8 cellular contexts compared by ENCODE assay signal in genomic region chrX:136911253-136912045, GRCh38. TPM values are rescaled to one million over a fixed set of nuclear protein-coding genes. Genes with fewer than 3 reads are reported as not detected.
A peak's percentile ranks its signal among the peaks of the same experiment; 100 is the strongest.
DNase-seq lines count a peak whose midpoint lies in the region; ATAC-seq and TF ChIP-seq lines count a peak whose summit lies in the region.
"Not testable (repeated sequence)": the region's sequence is repeated elsewhere in the genome, so short reads cannot be mapped to it uniquely, and the experiment has no call there.

No MANE protein-coding gene starts in this region.

- BruUV-seq in Panc1 (replicated peaks; lab: Mats Ljungman, UMichigan), result not testable (repeated sequence)

- H3K27me3 Mint-ChIP-seq in CD4-positive, alpha-beta T cell; HFFc6 (ENCODE audit: insufficient read depth); activated CD4-positive, alpha-beta memory T cell treated with anti-CD3 and anti-CD28 coated beads, Interleukin-2, amount 10 ng/mL, durations not matched to agents 7 days and 5 days; activated naive CD8-positive, alpha-beta T cell treated with anti-CD3 and anti-CD28 coated beads, Interleukin-2, amount 10 ng/mL, durations not matched to agents 7 days and 5 days; natural killer cell (ENCODE audit: low read depth in 2 of 2); stimulated activated naive CD8-positive, alpha-beta T cell treated with anti-CD3 and anti-CD28 coated beads, Interleukin-15, amount 100 ng/mL, for 72 hours: not testable (repeated sequence)

- not testable (repeated sequence) for H3K27ac ChIP-seq in CD4-positive, alpha-beta T cell (ENCODE audit: low read depth, low read length)
- H3K27ac ChIP-seq in Panc1 (ENCODE audit: low read length), result peak overlapping the region; percentile 91

- H3K4me1 Mint-ChIP-seq in CD4-positive, alpha-beta T cell (ENCODE audit: low read depth), result peaks cover 11% of the 10 kb centered on the region
- H3K4me1 Mint-ChIP-seq in HFFc6 (ENCODE audit: low read depth) (peaks cover 14% of the 10 kb centered on the region), natural killer cell (peaks cover 24 to 27% of the 10 kb centered on the region in 2 donors)
- peaks cover 24% of the 10 kb centered on the region for H3K4me1 Mint-ChIP-seq in activated CD4-positive, alpha-beta memory T cell treated with anti-CD3 and anti-CD28 coated beads, Interleukin-2, amount 10 ng/mL, durations not matched to agents 7 days and 5 days
- H3K4me1 Mint-ChIP-seq in activated naive CD8-positive, alpha-beta T cell treated with anti-CD3 and anti-CD28 coated beads, Interleukin-2, amount 10 ng/mL, durations not matched to agents 7 days and 5 days, result not testable (repeated sequence)
- H3K4me1 Mint-ChIP-seq in stimulated activated naive CD8-positive, alpha-beta T cell treated with anti-CD3 and anti-CD28 coated beads, Interleukin-15, amount 100 ng/mL, for 72 hours, result peaks cover 23% of the 10 kb centered on the region

- not testable (repeated sequence) for H3K9me3 Mint-ChIP-seq in CD4-positive, alpha-beta T cell; HFFc6; activated CD4-positive, alpha-beta memory T cell treated with anti-CD3 and anti-CD28 coated beads, Interleukin-2, amount 10 ng/mL, durations not matched to agents 7 days and 5 days; activated naive CD8-positive, alpha-beta T cell treated with anti-CD3 and anti-CD28 coated beads, Interleukin-2, amount 10 ng/mL, durations not matched to agents 7 days and 5 days; natural killer cell; stimulated activated naive CD8-positive, alpha-beta T cell treated with anti-CD3 and anti-CD28 coated beads, Interleukin-15, amount 100 ng/mL, for 72 hours

- H3K9me3 ChIP-seq in CD4-positive, alpha-beta T cell (ENCODE audit: control insufficient read depth, low read length); Panc1 (ENCODE audit: control insufficient read depth, insufficient read depth, low read depth, low read length): not testable (repeated sequence)

- not testable (repeated sequence) for H3K27me3 ChIP-seq in CD4-positive, alpha-beta T cell (ENCODE audit: control insufficient read depth, insufficient read depth, low read length); Panc1 (ENCODE audit: control insufficient read depth, insufficient read depth, low read length)

- not testable (repeated sequence) for DNase-seq in CD4-positive, alpha-beta T cell; HFFc6; Panc1 (ENCODE audit: low read depth, low spot score); activated CD4-positive, alpha-beta memory T cell treated with anti-CD3 and anti-CD28 coated beads, Interleukin-2, amount 10 ng/mL, durations not matched to agents 7 days and 5 days; activated naive CD8-positive, alpha-beta T cell treated with anti-CD3 and anti-CD28 coated beads, Interleukin-2, amount 10 ng/mL, durations not matched to agents 7 days and 5 days; fibroblast of the aortic adventitia (ENCODE audit: low read depth); natural killer cell; stimulated activated naive CD8-positive, alpha-beta T cell treated with anti-CD3 and anti-CD28 coated beads, Interleukin-15, amount 100 ng/mL, for 72 hours

- not testable (repeated sequence) for TF ChIP-seq CTCF in CD4-positive, alpha-beta T cell (IDR thresholded peaks at IDR 0.05); HFFc6 (IDR thresholded peaks at IDR 0.05); Panc1 (IDR thresholded peaks at IDR 0.05); fibroblast of the aortic adventitia (IDR thresholded peaks at IDR 0.05; ENCODE audit: insufficient read depth, low read length); natural killer cell (IDR thresholded peaks at IDR 0.05)

- in situ Hi-C loops in Panc1 (cut with HindIII; ENCODE audit: low pct_unique_long_range_greater_than_20kb, low sequenced_read_pairs), result not testable (repeated sequence)

- POLR2A ChIA-PET in CD4-positive, alpha-beta T cell (lab: Charles Lee), result interaction anchor here (0.8 kb wide), 1 partner anchor 31 kb away, joined by 4 read pairs; the partner anchor contains the start of gene RBMX
- POLR2A ChIA-PET in Panc1 (lab: Charles Lee), result interaction anchor here (0.7 kb wide), 1 partner anchor 19 kb away, joined by 3 read pairs; no protein-coding TSS in a partner anchor
- POLR2A ChIA-PET in activated CD4-positive, alpha-beta memory T cell treated with anti-CD3 and anti-CD28 coated beads, Interleukin-2, amount 10 ng/mL, durations not matched to agents 7 days and 5 days (lab: Charles Lee), result not testable (repeated sequence)
- POLR2A ChIA-PET in activated naive CD8-positive, alpha-beta T cell treated with anti-CD3 and anti-CD28 coated beads, Interleukin-2, amount 10 ng/mL, durations not matched to agents 7 days and 5 days (lab: Charles Lee), result interaction anchor here (1.1 kb wide), 1 partner anchor 31 kb away, joined by 6 read pairs; the partner anchor contains the start of gene RBMX

- CTCF ChIA-PET in CD4-positive, alpha-beta T cell (lab: Charles Lee); Panc1 (lab: Charles Lee): not testable (repeated sequence)
- CTCF ChIA-PET in activated CD4-positive, alpha-beta memory T cell treated with anti-CD3 and anti-CD28 coated beads, Interleukin-2, amount 10 ng/mL, durations not matched to agents 7 days and 5 days (lab: Charles Lee), result interaction anchor here (0.6 kb wide), 1 partner anchor 215 kb away, joined by 4 read pairs; no protein-coding TSS in a partner anchor

- H3K27ac Mint-ChIP-seq in CD4-positive, alpha-beta T cell, result peak overlapping the region; percentile 83
- H3K27ac Mint-ChIP-seq in HFFc6 (peak overlapping the region; percentile 61; the same call in 1 of the 2 replicates), natural killer cell (peak overlapping the region in 1 of 2 donors; percentile 79)
- not testable (repeated sequence) for H3K27ac Mint-ChIP-seq in activated CD4-positive, alpha-beta memory T cell treated with anti-CD3 and anti-CD28 coated beads, Interleukin-2, amount 10 ng/mL, durations not matched to agents 7 days and 5 days; stimulated activated naive CD8-positive, alpha-beta T cell treated with anti-CD3 and anti-CD28 coated beads, Interleukin-15, amount 100 ng/mL, for 72 hours
- peak overlapping the region; percentile 51 for H3K27ac Mint-ChIP-seq in activated naive CD8-positive, alpha-beta T cell treated with anti-CD3 and anti-CD28 coated beads, Interleukin-2, amount 10 ng/mL, durations not matched to agents 7 days and 5 days

- H3K4me3 Mint-ChIP-seq in CD4-positive, alpha-beta T cell, result peak overlapping the region; percentile 42
- H3K4me3 Mint-ChIP-seq in HFFc6 (peak overlapping the region; percentile 89), natural killer cell (peak overlapping the region; percentile 91)
- peak overlapping the region; percentile 50 for H3K4me3 Mint-ChIP-seq in activated CD4-positive, alpha-beta memory T cell treated with anti-CD3 and anti-CD28 coated beads, Interleukin-2, amount 10 ng/mL, durations not matched to agents 7 days and 5 days
- not testable (repeated sequence) for H3K4me3 Mint-ChIP-seq in activated naive CD8-positive, alpha-beta T cell treated with anti-CD3 and anti-CD28 coated beads, Interleukin-2, amount 10 ng/mL, durations not matched to agents 7 days and 5 days
- H3K4me3 Mint-ChIP-seq in stimulated activated naive CD8-positive, alpha-beta T cell treated with anti-CD3 and anti-CD28 coated beads, Interleukin-15, amount 100 ng/mL, for 72 hours, result peak overlapping the region; percentile 58 to 69

- H3K36me3 Mint-ChIP-seq in CD4-positive, alpha-beta T cell (ENCODE audit: low read depth); HFFc6 (ENCODE audit: low read depth); activated CD4-positive, alpha-beta memory T cell treated with anti-CD3 and anti-CD28 coated beads, Interleukin-2, amount 10 ng/mL, durations not matched to agents 7 days and 5 days (ENCODE audit: low read depth); activated naive CD8-positive, alpha-beta T cell treated with anti-CD3 and anti-CD28 coated beads, Interleukin-2, amount 10 ng/mL, durations not matched to agents 7 days and 5 days; natural killer cell: not testable (repeated sequence)

- H3K4me3 ChIP-seq in Panc1 (ENCODE audit: low read depth in 2 of 2, low read length in 2 of 2) (peak overlapping the region in 1 of 2 experiments; percentile 98; a peak in 1 of 4 replicates), fibroblast of the aortic adventitia (ENCODE audit: low read depth, low read length) (peak overlapping the region; percentile 13)

- not testable (repeated sequence) for H3K4me1 ChIP-seq in Panc1 (ENCODE audit: control insufficient read depth, insufficient read depth, low read length)

- ATAC-seq in CD4-positive, alpha-beta T cell (ENCODE audit: poor library complexity); Panc1; activated naive CD8-positive, alpha-beta T cell treated with anti-CD3 and anti-CD28 coated beads, Interleukin-2, amount 10 ng/mL, durations not matched to agents 7 days and 5 days (ENCODE audit: low read depth); stimulated activated naive CD8-positive, alpha-beta T cell treated with anti-CD3 and anti-CD28 coated beads, Interleukin-15, amount 100 ng/mL, for 72 hours: not testable (repeated sequence)
- peak in 1 of 3 donors; percentile 9 for ATAC-seq in natural killer cell

- H3K36me3 ChIP-seq in Panc1 (ENCODE audit: control insufficient read depth, insufficient read depth, low read length), result not testable (repeated sequence)

- intact Hi-C loops in CD4-positive, alpha-beta T cell (cut with DNase I, micrococcal nuclease), result loop anchor here in 1 of 2 experiments (10.0 kb wide), 1 partner anchor 47 kb away; no protein-coding TSS in a partner anchor
- intact Hi-C loops in Panc1 (cut with micrococcal nuclease; ENCODE audit: unreplicated experiment); natural killer cell (cut with micrococcal nuclease): not testable (repeated sequence)

RNA-seq across cellular contexts. Expression of gene RBMX, which starts 30.9 kb away (rescaled TPM):
- total RNA-seq in CD4-positive, alpha-beta T cell, result 100 to 1,000 TPM; 310 to 317 TPM
- 100 to 1,000 TPM; 127 to 191 (median 178) TPM for total RNA-seq in HFFc6 (2021; fragmentation: NEBNext Ultra II Directional; extraction: Animal tissue kit (Norgen Biotek cat#: 25700))
- total RNA-seq in Panc1 (2021; ENCODE audit: unreplicated experiment) (239 TPM), fibroblast of the aortic adventitia (ENCODE audit: low replicate concordance) (245 and 277 TPM in 2 replicates), natural killer cell (100 to 1,000 TPM; 171 to 208 (median 174) TPM)
- 145 TPM for polyA plus RNA-seq in Panc1 (2012; ENCODE audit: insufficient read length)
- 100 to 1,000 TPM; 225 to 236 TPM for total RNA-seq in activated CD4-positive, alpha-beta memory T cell treated with anti-CD3 and anti-CD28 coated beads, Interleukin-2, amount 10 ng/mL, durations not matched to agents 7 days and 5 days
- total RNA-seq in activated naive CD8-positive, alpha-beta T cell treated with anti-CD3 and anti-CD28 coated beads, Interleukin-2, amount 10 ng/mL, durations not matched to agents 7 days and 5 days, result 100 to 1,000 TPM; 252 to 260 TPM
